22 cellular contexts compared by ENCODE assay signal in the genomic region with DNA sequence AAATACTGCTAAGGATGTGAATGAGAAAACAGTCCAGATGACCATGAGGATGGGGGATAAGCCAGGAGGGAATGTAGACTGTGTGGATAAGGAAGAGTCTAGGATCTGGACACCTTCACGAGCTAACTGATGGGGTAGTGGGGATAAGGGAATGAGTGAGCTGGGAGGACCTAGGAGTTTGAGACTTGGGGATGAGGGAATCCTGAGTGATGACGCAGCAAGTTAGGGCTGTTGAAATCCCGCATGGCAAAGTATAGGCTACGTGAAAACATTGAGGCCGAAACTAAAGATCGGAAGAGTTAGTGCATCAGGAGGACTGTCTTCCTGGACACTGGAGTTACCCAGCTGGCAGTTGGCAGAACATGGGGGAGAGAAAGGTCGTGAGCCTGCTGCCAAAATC.
"Had no signal": no experiment of that assay in that cellular context is flagged by ENCODE, and none has a peak within 500 bp of the region (broad histone marks: within the 10 kb centered on the region; RNA-seq: fewer than 3 reads in every experiment).

No MANE protein-coding gene starts in this region.

- H3K27me3 ChIP-seq: SJSA1 had no signal

- DNase-seq: Kasumi-1, MM.1S, NCI-H1092 treated with DMSO at 0.1 percent for 48 hours, NCI-H1436, NCI-H187, NCI-H2029, NCI-H2081 treated with DMSO at 0.1 percent for 48 hours, NCI-H2171, NCI-H226, NCI-H446, NCI-H510A, NCI-H524 treated with DMSO at 0.1 percent for 48 hours, NCI-H69, NCI-H774, Right ventricle myocardium superior, RPMI8226, SIG-M5, SW 1271 had no signal

- H3K4me2 ChIP-seq: KMS-11 had no signal

- H3K36me3 ChIP-seq: SJSA1 had no signal

- FAIRE-seq: RCC 7860 had no signal

- H3K9me3 ChIP-seq: SJSA1 had no signal

- H3K27ac ChIP-seq: KMS-11, SJSA1, SK-N-MC had no signal

- H3K9ac ChIP-seq: KMS-11 had no signal

- H3K4me3 ChIP-seq: SJSA1, SK-N-MC had no signal
